16 cellular contexts compared by ENCODE assay signal in the genomic region with DNA sequence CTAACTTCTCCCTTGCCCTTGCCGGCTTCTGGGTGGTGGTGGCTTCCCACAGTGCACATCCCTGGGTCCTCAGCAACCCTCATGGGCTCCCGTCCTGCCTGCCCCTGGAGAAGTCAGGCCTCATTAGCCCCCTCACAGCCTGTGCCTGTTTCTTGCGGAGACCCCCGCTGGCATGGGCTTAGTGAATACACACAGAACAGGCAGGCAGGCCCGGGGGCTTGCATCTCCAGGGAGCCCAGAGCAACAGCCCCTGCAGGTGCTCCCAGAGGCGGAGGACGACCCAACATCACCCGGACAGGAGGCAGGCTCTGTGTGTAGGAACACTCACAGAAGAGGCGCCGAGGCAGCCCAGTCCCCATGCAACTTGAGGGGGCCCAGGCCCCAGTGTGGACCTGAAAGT. TPM values are rescaled to one million over a fixed set of nuclear protein-coding genes. Genes with fewer than 3 reads are reported as not detected.
DNase-seq lines count a peak whose midpoint lies in the region; ATAC-seq, FAIRE-seq and TF ChIP-seq lines count a peak whose summit lies in the region.
"Had no signal": no experiment of that assay in that cellular context is flagged by ENCODE, and none has a peak within 500 bp of the region (broad histone marks: within the 10 kb centered on the region; RNA-seq: fewer than 3 reads in every experiment).

No MANE protein-coding gene starts in this region.

- no peak overlapping the region for H3K4me3 ChIP-seq in HepG2 (replicated peaks in 1 of 3; ENCODE audit: insufficient read depth in 1 of 3, low read depth in 2 of 3, low read length in 3 of 3)
- H3K4me3 ChIP-seq: GM23338 had no signal

- H3K36me3 ChIP-seq in KOPT-K1 (ENCODE audit: insufficient read depth, low read length), result no peaks in the 10 kb centered on the region
- no peaks in the 10 kb centered on the region for H3K36me3 ChIP-seq in HepG2 (replicated peaks in 1 of 2; ENCODE audit: control insufficient read depth in 1 of 2, insufficient read depth in 2 of 2, low read length in 2 of 2)

- H3K4me2 ChIP-seq in HepG2 (ENCODE audit: low read depth, low read length), result no peak overlapping the region
- H3K4me2 ChIP-seq: GM23338 had no signal

- TF ChIP-seq RAD21 in HepG2 (CRISPR knock-in tag; IDR thresholded peaks at IDR 0.05), result no peak

- intact Hi-C loops in Right ventricle myocardium inferior (cut with DNase I), result no loop called here
- intact Hi-C loops in cardiac septum (cut with DNase I), result no loop called here
- intact Hi-C loops in HepG2 (cut with micrococcal nuclease; ENCODE audit: unreplicated experiment), result no loop called here

- H2AFZ ChIP-seq in HepG2 (ENCODE audit: low read length), result no peak overlapping the region
- H2AFZ ChIP-seq: GM23338 had no signal

- TF ChIP-seq EP300 in HepG2 (IDR thresholded peaks at IDR 0.05; ENCODE audit: low read depth in 2 of 2, low read length in 2 of 2) (no peak), HepG2 (CRISPR knock-in tag; IDR thresholded peaks at IDR 0.05; ENCODE audit: borderline replicate concordance) (no peak)

- peak overlapping the region; percentile 41 for H3K27ac ChIP-seq in KOPT-K1 (ENCODE audit: low read depth, low read length, poor library complexity, severe bottlenecking)
- no peak overlapping the region for H3K27ac ChIP-seq in HepG2 (ENCODE audit: extremely low read length, insufficient read depth, low read length)
- H3K27ac ChIP-seq: C4-2B had no signal

- H3K9ac ChIP-seq in HepG2 (ENCODE audit: insufficient read depth, low read depth, low read length), result no peak overlapping the region

- no peaks in the 10 kb centered on the region for H3K79me2 ChIP-seq in HepG2 (ENCODE audit: insufficient read depth, low read length)

- no peak for FAIRE-seq in HepG2 (lab: Jason Lieb, UNC)
- FAIRE-seq: G401.6 had no signal

- no peak for ATAC-seq in Right ventricle myocardium inferior
- peak; percentile 23 for ATAC-seq in HepG2

- POLR2A ChIA-PET in HepG2 (lab: Yijun Ruan, JAX), result no interaction called here

- in situ Hi-C loops in HepG2 (cut with HindIII; ENCODE audit: extremely low pct_ligation_motif_present, low pct_unique_long_range_greater_than_20kb), result no loop called here

- H3K9me3 ChIP-seq in KOPT-K1 (ENCODE audit: insufficient read depth, low read length, poor library complexity, severe bottlenecking), result no peaks in the 10 kb centered on the region
- peaks cover 5% of the 10 kb centered on the region; the same call in 1 of the 2 replicates for H3K9me3 ChIP-seq in HepG2 (ENCODE audit: low read length)

- peaks cover 24% of the 10 kb centered on the region for H3K4me1 ChIP-seq in HepG2 (ENCODE audit: insufficient read depth, low read length)

- no peak for TF ChIP-seq CTCF in HepG2 (CRISPR knock-in tag; IDR thresholded peaks at IDR 0.05)

- peaks cover 7 to 51% of the 10 kb centered on the region in 2 experiments for H3K27me3 ChIP-seq in HepG2 (ENCODE audit: control insufficient read depth in 1 of 2, insufficient read depth in 2 of 2, low read length in 2 of 2)

- TF ChIP-seq POLR2A in HepG2 (IDR thresholded peaks at IDR 0.05; ENCODE audit: insufficient read depth in 1 of 2, low read depth in 2 of 2, low read length in 2 of 2), result no peak

- 23% methylated on average over 2 of the region's 10 CpGs for WGBS in HepG2 (ENCODE audit: low lambda C conversion rate)

- CTCF ChIA-PET in HepG2 (lab: Yijun Ruan, JAX; ENCODE audit: low intra/inter-chr PET ratio, low total read pairs), result no interaction called here

- H4K20me1 ChIP-seq in HepG2 (ENCODE audit: insufficient read depth, low read length), result no peaks in the 10 kb centered on the region

- DNase-seq in Right ventricle myocardium inferior (ENCODE audit: missing footprints) (peak; percentile 64), cardiac septum (ENCODE audit: low spot score) (no peak), HepG2 (ENCODE audit: low spot score) (no peak), midbrain (lab: John Stamatoyannopoulos, UW) (no peak), middle frontal gyrus (ENCODE audit: extremely low spot score, low spot score) (no peak), SW 1271 (lab: John Stamatoyannopoulos, UW) (no peak)
- DNase-seq: 8988T; AML-193; CD4-positive, alpha-beta memory T cell; DMS79; EL; H7 had no signal

- BruUV-seq in HepG2 (replicated peaks; lab: Mats Ljungman, UMichigan), result no TSS peak

TF ChIP-seq in HepG2, 621 proteins besides CTCF, POLR2A, EP300 and RAD21 (continues in another document):
- TF ChIP-seq ZFX (CRISPR knock-in tag; IDR thresholded peaks at IDR 0.05; ENCODE audit: low read depth) (no peak), NFYB (CRISPR knock-in tag; IDR thresholded peaks at IDR 0.05) (no peak), RARG (CRISPR knock-in tag; IDR thresholded peaks at IDR 0.05; ENCODE audit: low read depth) (no peak), HOXA3 (CRISPR knock-in tag; IDR thresholded peaks at IDR 0.05) (no peak), TSC22D2 (CRISPR knock-in tag; IDR thresholded peaks at IDR 0.05; ENCODE audit: borderline replicate concordance) (no peak)
- TF ChIP-seq, protein P1, sequence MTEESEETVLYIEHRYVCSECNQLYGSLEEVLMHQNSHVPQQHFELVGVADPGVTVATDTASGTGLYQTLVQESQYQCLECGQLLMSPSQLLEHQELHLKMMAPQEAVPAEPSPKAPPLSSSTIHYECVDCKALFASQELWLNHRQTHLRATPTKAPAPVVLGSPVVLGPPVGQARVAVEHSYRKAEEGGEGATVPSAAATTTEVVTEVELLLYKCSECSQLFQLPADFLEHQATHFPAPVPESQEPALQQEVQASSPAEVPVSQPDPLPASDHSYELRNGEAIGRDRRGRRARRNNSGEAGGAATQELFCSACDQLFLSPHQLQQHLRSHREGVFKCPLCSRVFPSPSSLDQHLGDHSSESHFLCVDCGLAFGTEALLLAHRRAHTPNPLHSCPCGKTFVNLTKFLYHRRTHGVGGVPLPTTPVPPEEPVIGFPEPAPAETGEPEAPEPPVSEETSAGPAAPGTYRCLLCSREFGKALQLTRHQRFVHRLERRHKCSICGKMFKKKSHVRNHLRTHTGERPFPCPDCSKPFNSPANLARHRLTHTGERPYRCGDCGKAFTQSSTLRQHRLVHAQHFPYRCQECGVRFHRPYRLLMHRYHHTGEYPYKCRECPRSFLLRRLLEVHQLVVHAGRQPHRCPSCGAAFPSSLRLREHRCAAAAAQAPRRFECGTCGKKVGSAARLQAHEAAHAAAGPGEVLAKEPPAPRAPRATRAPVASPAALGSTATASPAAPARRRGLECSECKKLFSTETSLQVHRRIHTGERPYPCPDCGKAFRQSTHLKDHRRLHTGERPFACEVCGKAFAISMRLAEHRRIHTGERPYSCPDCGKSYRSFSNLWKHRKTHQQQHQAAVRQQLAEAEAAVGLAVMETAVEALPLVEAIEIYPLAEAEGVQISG (CRISPR knock-in tag; IDR thresholded peaks at IDR 0.05), result no peak
- TF ChIP-seq, protein P2, sequence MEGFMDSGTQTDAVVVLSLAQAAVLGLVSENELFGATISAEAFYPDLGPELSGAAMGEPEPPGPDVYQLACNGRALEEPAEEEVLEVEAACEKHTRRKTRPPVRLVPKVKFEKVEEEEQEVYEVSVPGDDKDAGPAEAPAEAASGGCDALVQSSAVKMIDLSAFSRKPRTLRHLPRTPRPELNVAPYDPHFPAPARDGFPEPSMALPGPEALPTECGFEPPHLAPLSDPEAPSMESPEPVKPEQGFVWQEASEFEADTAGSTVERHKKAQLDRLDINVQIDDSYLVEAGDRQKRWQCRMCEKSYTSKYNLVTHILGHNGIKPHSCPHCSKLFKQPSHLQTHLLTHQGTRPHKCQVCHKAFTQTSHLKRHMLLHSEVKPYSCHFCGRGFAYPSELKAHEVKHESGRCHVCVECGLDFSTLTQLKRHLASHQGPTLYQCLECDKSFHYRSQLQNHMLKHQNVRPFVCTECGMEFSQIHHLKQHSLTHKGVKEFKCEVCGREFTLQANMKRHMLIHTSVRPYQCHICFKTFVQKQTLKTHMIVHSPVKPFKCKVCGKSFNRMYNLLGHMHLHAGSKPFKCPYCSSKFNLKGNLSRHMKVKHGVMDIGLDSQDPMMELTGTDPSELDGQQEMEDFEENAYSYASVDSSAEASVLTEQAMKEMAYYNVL (CRISPR knock-in tag; IDR thresholded peaks at IDR 0.05; ENCODE audit: borderline replicate concordance), result no peak
- TF ChIP-seq, protein P3, sequence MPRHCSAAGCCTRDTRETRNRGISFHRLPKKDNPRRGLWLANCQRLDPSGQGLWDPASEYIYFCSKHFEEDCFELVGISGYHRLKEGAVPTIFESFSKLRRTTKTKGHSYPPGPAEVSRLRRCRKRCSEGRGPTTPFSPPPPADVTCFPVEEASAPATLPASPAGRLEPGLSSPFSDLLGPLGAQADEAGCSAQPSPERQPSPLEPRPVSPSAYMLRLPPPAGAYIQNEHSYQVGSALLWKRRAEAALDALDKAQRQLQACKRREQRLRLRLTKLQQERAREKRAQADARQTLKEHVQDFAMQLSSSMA (CRISPR knock-in tag; IDR thresholded peaks at IDR 0.05), result no peak

RNA-seq across cellular contexts. Expression of a gene that starts 25.1 kb away (rescaled TPM):
- total RNA-seq in Right ventricle myocardium inferior (51.9 TPM), cardiac septum (60.4 TPM), HepG2 (2016; rRNA removed; fragmentation: Illumina TruSeq; extraction: Trizol) (3.7 and 7.9 TPM in 2 replicates)
- total RNA-seq in HepG2 (2016; cell fraction: cytosol; rRNA removed; fragmentation: Illumina TruSeq; extraction: Trizol; ENCODE audit: low read depth), result 2.7 and 3.6 TPM in 2 replicates
- 5.4 and 6.9 TPM in 2 replicates for total RNA-seq in HepG2 (2016; cell fraction: insoluble cytoplasmic fraction; rRNA removed; fragmentation: Illumina TruSeq; extraction: Trizol)
- 7.0 and 9.3 TPM in 2 replicates for total RNA-seq in HepG2 (2016; cell fraction: membrane; rRNA removed; fragmentation: Illumina TruSeq; extraction: Trizol)
- 10.9 and 11.0 TPM in 2 replicates for total RNA-seq in HepG2 (2016; cell fraction: nucleus; rRNA removed; fragmentation: Illumina TruSeq; extraction: Trizol)
- polyA plus RNA-seq in HepG2 (2011; rRNA removed), result 3.6 and 4.9 TPM in 2 replicates
- polyA plus RNA-seq in HepG2 (2011; cell fraction: cytosol; rRNA removed), result 3.0 and 6.0 TPM in 2 replicates
- 50.9 and 76.3 TPM in 2 replicates for polyA plus RNA-seq in HepG2 (2011; cell fraction: nucleus; rRNA removed)
- 25.5 and 31.0 TPM in 2 replicates for polyA plus RNA-seq in HepG2 (2012)
- polyA plus RNA-seq in HepG2 (2016; cell fraction: cytosol; fragmentation: Illumina TruSeq; extraction: Trizol; ENCODE audit: low read depth), result 5.9 and 6.4 TPM in 2 replicates
- polyA plus RNA-seq in HepG2 (2016; cell fraction: insoluble cytoplasmic fraction; fragmentation: Illumina TruSeq; extraction: Trizol; ENCODE audit: low read depth), result 20.0 and 28.2 TPM in 2 replicates
- 20.5 and 23.8 TPM in 2 replicates for polyA plus RNA-seq in HepG2 (2016; cell fraction: membrane; fragmentation: Illumina TruSeq; extraction: Trizol; ENCODE audit: low read depth)
- 64.1 and 69.3 TPM in 2 replicates for polyA plus RNA-seq in HepG2 (2016; cell fraction: nucleus; fragmentation: Illumina TruSeq; extraction: Trizol; ENCODE audit: insufficient read depth, low read depth)
- polyA minus RNA-seq in HepG2 (2011; rRNA and poly(A)+ RNA removed; ENCODE audit: low replicate concordance), result 3.8 and 7.6 TPM in 2 replicates
- 17.3 and 28.7 TPM in 2 replicates for polyA minus RNA-seq in HepG2 (2011; cell fraction: cytosol; rRNA and poly(A)+ RNA removed)
- 8.5 and 11.2 TPM in 2 replicates for polyA minus RNA-seq in HepG2 (2011; cell fraction: nucleus; rRNA and poly(A)+ RNA removed)
